ENCODE assay signal across 21 cellular contexts in genomic region chr10:96420610-96421009, GRCh38.
"Had no signal": no experiment of that assay in that cellular context is flagged by ENCODE, and none has a peak within 500 bp of the region (broad histone marks: within the 10 kb centered on the region; RNA-seq: fewer than 3 reads in every experiment).

No MANE protein-coding gene starts in this region.

- H3K9me3 ChIP-seq: gastrocnemius medialis, heart right ventricle, neutrophil, right lobe of liver, suprapubic skin, thyroid gland had no signal

- H3K4me3 Mint-ChIP-seq: naive B cell; stimulated activated effector memory CD8-positive, alpha-beta T cell treated with anti-CD3 and anti-CD28 coated beads, Interleukin-12 subunit alpha, Interleukin-12 subunit beta, amount 100 ng/mL, for 72 hours; type B pancreatic cell had no signal

- H3K27me3 ChIP-seq: heart right ventricle, right lobe of liver, suprapubic skin, thyroid gland had no signal

- H3K36me3 Mint-ChIP-seq: naive B cell; stimulated activated effector memory CD8-positive, alpha-beta T cell treated with anti-CD3 and anti-CD28 coated beads, Interleukin-12 subunit alpha, Interleukin-12 subunit beta, amount 100 ng/mL, for 72 hours; type B pancreatic cell had no signal

- H3K9me3 Mint-ChIP-seq: naive B cell; stimulated activated effector memory CD8-positive, alpha-beta T cell treated with anti-CD3 and anti-CD28 coated beads, Interleukin-12 subunit alpha, Interleukin-12 subunit beta, amount 100 ng/mL, for 72 hours; type B pancreatic cell had no signal

- H3K36me3 ChIP-seq: gastrocnemius medialis, heart right ventricle, neutrophil, right lobe of liver, suprapubic skin, thyroid gland had no signal

- DNase-seq: cortex of kidney; effector memory CD4-positive, alpha-beta T cell; gastrocnemius medialis; heart right ventricle; hypothalamus; left ventricle myocardium superior; mesenchymal stem cell; naive B cell; right lobe of liver; stimulated activated CD4-positive, alpha-beta T cell treated with anti-CD3 and anti-CD28 coated beads, Interleukin-4, amount 100 ng/mL, for 1 hour; stimulated activated CD8-positive, alpha-beta memory T cell treated with anti-CD3 and anti-CD28 coated beads, Interleukin-4, amount 100 ng/mL, for 48 hours; stimulated activated naive CD8-positive, alpha-beta T cell treated with anti-CD3 and anti-CD28 coated beads, Interleukin-15, Interleukin-2, amounts not matched to agents 100 U/mL and 50 U/mL, for 24 hours; thyroid gland had no signal

- H3K4me1 ChIP-seq: gastrocnemius medialis, right lobe of liver, thyroid gland had no signal

- FAIRE-seq: endometrium, keratinocyte, urothelium cell line had no signal

- H3K4me3 ChIP-seq: gastrocnemius medialis, heart right ventricle, lung, right lobe of liver, suprapubic skin, thyroid gland had no signal

- H3K27ac Mint-ChIP-seq: naive B cell; stimulated activated effector memory CD8-positive, alpha-beta T cell treated with anti-CD3 and anti-CD28 coated beads, Interleukin-12 subunit alpha, Interleukin-12 subunit beta, amount 100 ng/mL, for 72 hours; type B pancreatic cell had no signal

- H3K27ac ChIP-seq: gastrocnemius medialis, neutrophil, right lobe of liver, suprapubic skin, thyroid gland had no signal

- H3K4me1 Mint-ChIP-seq: stimulated activated effector memory CD8-positive, alpha-beta T cell treated with anti-CD3 and anti-CD28 coated beads, Interleukin-12 subunit alpha, Interleukin-12 subunit beta, amount 100 ng/mL, for 72 hours had no signal
